Comparison of ENCODE assay signal across 14 cellular contexts in the genomic region with DNA sequence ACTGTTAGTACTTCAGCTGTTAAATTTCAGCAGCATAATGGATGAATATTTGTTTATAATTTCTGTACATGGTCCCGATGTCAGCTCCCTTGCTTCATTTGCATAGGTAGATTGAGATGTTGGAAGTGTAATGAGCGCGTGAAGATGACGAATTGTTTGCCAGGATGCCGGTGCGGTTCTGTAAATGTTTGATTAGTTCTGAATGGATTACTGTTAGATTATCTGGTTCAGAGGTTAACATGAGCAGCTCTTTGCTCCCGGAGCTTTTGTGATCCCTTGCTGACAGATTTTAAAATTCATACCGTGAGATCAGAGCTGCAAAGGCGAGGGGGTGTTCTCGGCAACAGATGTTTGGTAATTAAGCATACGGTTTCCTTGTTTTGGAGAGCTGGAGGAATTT.
"Had no signal": no experiment of that assay in that cellular context is flagged by ENCODE, and none has a peak within 500 bp of the region (broad histone marks: within the 10 kb centered on the region; RNA-seq: fewer than 3 reads in every experiment).

No MANE protein-coding gene starts in this region.

- H3K4me1 ChIP-seq: adrenal gland, colonic mucosa, heart left ventricle had no signal

- H3K36me3 ChIP-seq: adrenal gland, colonic mucosa, heart left ventricle, ovary, stomach, thoracic aorta had no signal

- H3K4me3 ChIP-seq: adrenal gland, colonic mucosa, heart left ventricle, ovary, stomach, thoracic aorta had no signal

- H3K27me3 ChIP-seq: adrenal gland, colonic mucosa, ovary had no signal

- DNase-seq: activated CD4-positive, alpha-beta T cell treated with anti-CD3 and anti-CD28 coated beads, Interleukin-2, amount 50 U/mL, for 4 hours; activated naive CD4-positive, alpha-beta T cell treated with anti-CD3 and anti-CD28 coated beads, Interleukin-2, amount 50 U/mL, for 16 hours; activated T-cell treated with anti-CD3 and anti-CD28 coated beads, Interleukin-2, amount 50 U/mL, for 1 hour; adrenal gland; colonic mucosa; foreskin melanocyte; heart left ventricle; mesendoderm; nephron progenitor cell; ovary; stimulated activated CD4-positive, alpha-beta T cell treated with anti-CD3 and anti-CD28 coated beads, Interleukin-15, amount 100 ng/mL, for 24 hours; stimulated activated CD4-positive, alpha-beta T cell treated with anti-CD3 and anti-CD28 coated beads, Interleukin-4, amount 100 ng/mL, for 24 hours; stomach had no signal

- H3K9me3 ChIP-seq: adrenal gland, colonic mucosa, ovary, stomach, thoracic aorta had no signal
